Comparison of ENCODE assay signal across 10 cellular contexts in the genomic region with DNA sequence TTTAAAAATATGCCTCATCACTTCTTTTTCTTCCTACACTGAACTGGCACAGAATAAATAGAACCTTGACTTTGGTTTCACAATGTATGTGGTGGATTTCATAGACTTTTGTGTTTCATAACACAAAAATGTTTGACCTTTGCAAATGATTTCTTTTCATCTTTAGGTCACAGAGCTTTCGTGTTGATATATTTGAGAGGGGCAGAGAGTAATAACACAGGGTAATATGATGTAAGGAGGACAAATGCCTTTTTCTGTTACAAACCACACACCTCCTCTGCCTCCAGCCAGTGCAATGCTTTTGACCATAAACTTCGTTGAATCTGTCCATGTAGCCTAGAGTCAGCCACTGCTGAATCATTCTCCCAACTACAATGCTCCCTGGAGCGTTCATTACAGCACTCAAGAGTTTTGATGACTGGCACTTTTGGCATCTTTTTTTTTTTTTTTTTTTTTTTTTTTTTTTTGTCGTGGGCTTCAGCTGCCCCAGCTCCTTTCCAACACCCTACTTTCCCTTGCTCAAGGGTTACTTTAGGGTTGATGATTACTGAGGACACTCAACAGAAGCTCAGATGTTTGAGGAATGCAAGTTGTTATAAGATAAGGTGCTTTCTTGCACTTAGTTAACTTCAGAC. TPM values are rescaled to one million over a fixed set of nuclear protein-coding genes. Genes with fewer than 3 reads are reported as not detected.
DNase-seq lines count a peak whose midpoint lies in the region; ATAC-seq and TF ChIP-seq lines count a peak whose summit lies in the region.
"Had no signal": no experiment of that assay in that cellular context is flagged by ENCODE, and none has a peak within 500 bp of the region (broad histone marks: within the 10 kb centered on the region; RNA-seq: fewer than 3 reads in every experiment).

No MANE protein-coding gene starts in this region.

- H3K27me3 Mint-ChIP-seq in activated naive CD8-positive, alpha-beta T cell treated with anti-CD3 and anti-CD28 coated beads, Interleukin-2, amount 50 U/mL, for 24 hours: peaks cover 8% of the 10 kb centered on the region

- no peak overlapping the region for H4K8ac ChIP-seq in mesenchymal stem cell (ENCODE audit: low read length)

- no peak overlapping the region for H3K4ac ChIP-seq in mesenchymal stem cell (ENCODE audit: low read depth in 1 of 2, low read length in 2 of 2)

- H3K27ac ChIP-seq in brain microvascular endothelial cell (peak overlapping the region; percentile 22), mesenchymal stem cell (ENCODE audit: low read length, poor library complexity, severe bottlenecking) (peak overlapping the region; percentile 29)

- H3K4me3 ChIP-seq in brain microvascular endothelial cell (ENCODE audit: low read depth, low read length) (no peak overlapping the region), mesenchymal stem cell (ENCODE audit: insufficient read depth in 1 of 2, low read depth in 1 of 2, low read length in 2 of 2) (no peak overlapping the region)

- no peak overlapping the region for H3K18ac ChIP-seq in mesenchymal stem cell (ENCODE audit: low read depth in 1 of 2, low read length in 2 of 2)

- no peaks in the 10 kb centered on the region for H3K9me3 Mint-ChIP-seq in activated naive CD8-positive, alpha-beta T cell treated with anti-CD3 and anti-CD28 coated beads, Interleukin-2, amount 50 U/mL, for 24 hours

- H2AK5ac ChIP-seq in mesenchymal stem cell (ENCODE audit: low read length, severe bottlenecking): no peak overlapping the region

- no peaks in the 10 kb centered on the region for H3K9me3 ChIP-seq in mesenchymal stem cell (ENCODE audit: control insufficient read depth, low read length)

- H3K36me3 ChIP-seq in brain microvascular endothelial cell (replicated peaks) (no peaks in the 10 kb centered on the region), mesenchymal stem cell (ENCODE audit: control insufficient read depth in 1 of 2, insufficient read depth in 2 of 2, low read depth in 1 of 2, low read length in 2 of 2) (no peaks in the 10 kb centered on the region)

- DNase-seq in COLO829 (ENCODE audit: low spot score) (peak; percentile 51), MV-4-11 (lab: John Stamatoyannopoulos, UW) (peak; percentile 99), brain microvascular endothelial cell (peak; percentile 81), mesenchymal stem cell (peak; percentile 13), COR-L47 (lab: John Stamatoyannopoulos, UW) (no peak), GM10266 (ENCODE audit: extremely low spot score) (no peak)
- DNase-seq in activated naive CD8-positive, alpha-beta T cell treated with anti-CD3 and anti-CD28 coated beads, Interleukin-2, amount 50 U/mL, for 24 hours: no peak
- DNase-seq: MM.1S had no signal

- H3K79me1 ChIP-seq in mesenchymal stem cell (replicated peaks; ENCODE audit: low read length, poor library complexity, severe bottlenecking): no peaks in the 10 kb centered on the region

- no peaks in the 10 kb centered on the region for H3K27me3 ChIP-seq in brain microvascular endothelial cell (replicated peaks)
- H3K27me3 ChIP-seq in mesenchymal stem cell (ENCODE audit: control insufficient read depth in 1 of 2, insufficient read depth in 1 of 2, low read length in 2 of 2): no peaks in the 10 kb centered on the region

- in situ Hi-C loops in brain microvascular endothelial cell (cut with HindIII; ENCODE audit: low pct_ligation_motif_present, low sequenced_read_pairs): no loop called here

- H3K4me1 ChIP-seq in mesenchymal stem cell (ENCODE audit: control insufficient read depth, insufficient read depth, low read depth, low read length): peaks cover 3% of the 10 kb centered on the region

- no peak for ATAC-seq in activated naive CD8-positive, alpha-beta T cell treated with anti-CD3 and anti-CD28 coated beads, Interleukin-2, amount 50 U/mL, for 24 hours
- no peak for ATAC-seq in HG03469 (IDR thresholded peaks at IDR 0.05; ENCODE audit: unreplicated experiment)

- no peak overlapping the region for H3K4me3 Mint-ChIP-seq in activated naive CD8-positive, alpha-beta T cell treated with anti-CD3 and anti-CD28 coated beads, Interleukin-2, amount 50 U/mL, for 24 hours
- H3K4me3 Mint-ChIP-seq: activated naive CD8-positive, alpha-beta T cell had no signal

- no peak overlapping the region for H2BK15ac ChIP-seq in mesenchymal stem cell (ENCODE audit: low read depth, poor library complexity, severe bottlenecking)

- H3K4me2 ChIP-seq in mesenchymal stem cell (ENCODE audit: low read length, poor library complexity, severe bottlenecking): no peak overlapping the region

- peak overlapping the region; percentile 76 for H3K9ac ChIP-seq in mesenchymal stem cell (ENCODE audit: low read length)

- H3K14ac ChIP-seq in mesenchymal stem cell (ENCODE audit: low read length in 2 of 2): no peak overlapping the region

- TF ChIP-seq CTCF in brain microvascular endothelial cell (IDR thresholded peaks at IDR 0.05; ENCODE audit: low read depth, low read length, missing control alignments) (no peak), GM10266 (IDR thresholded peaks at IDR 0.05; ENCODE audit: control insufficient read depth, insufficient read depth, low read depth, missing control alignments) (no peak)

- no peak overlapping the region for H3K23ac ChIP-seq in mesenchymal stem cell (ENCODE audit: low read length in 2 of 2)

- no peak overlapping the region for H2AFZ ChIP-seq in mesenchymal stem cell (ENCODE audit: low read depth, low read length)

- WGBS in mesenchymal stem cell: 60% methylated on average over 2 of the region's 4 CpGs

- no peak overlapping the region for H2BK12ac ChIP-seq in mesenchymal stem cell (ENCODE audit: low read length in 2 of 2)

- H3K36me3 Mint-ChIP-seq in activated naive CD8-positive, alpha-beta T cell treated with anti-CD3 and anti-CD28 coated beads, Interleukin-2, amount 50 U/mL, for 24 hours (ENCODE audit: low read depth): no peaks in the 10 kb centered on the region
- H3K36me3 Mint-ChIP-seq: activated naive CD8-positive, alpha-beta T cell had no signal

- no peak overlapping the region for H4K91ac ChIP-seq in mesenchymal stem cell (ENCODE audit: low read length)

- H3K27ac Mint-ChIP-seq in activated naive CD8-positive, alpha-beta T cell treated with anti-CD3 and anti-CD28 coated beads, Interleukin-2, amount 50 U/mL, for 24 hours: no peak overlapping the region
- H3K27ac Mint-ChIP-seq: activated naive CD8-positive, alpha-beta T cell had no signal

- no peak overlapping the region for H2BK120ac ChIP-seq in mesenchymal stem cell (ENCODE audit: low read depth, low read length)

- peaks cover 3% of the 10 kb centered on the region for H3K4me1 Mint-ChIP-seq in activated naive CD8-positive, alpha-beta T cell treated with anti-CD3 and anti-CD28 coated beads, Interleukin-2, amount 50 U/mL, for 24 hours

- no peak overlapping the region for H2BK5ac ChIP-seq in mesenchymal stem cell (ENCODE audit: low read depth, low read length, poor library complexity, severe bottlenecking)

RNA-seq across cellular contexts. Expression of a gene that starts 11.4 kb away (rescaled TPM):
- not detected for polyA plus RNA-seq in mesenchymal stem cell (2013, experiment 1 of 2)
- polyA plus RNA-seq in mesenchymal stem cell (2013, experiment 2 of 2): not detected

Comparison
In these comparisons a context has a peak if more than half of its experiments do, and no peak if none do; other contexts are left out.
1. DNase-seq: peak in COLO829 (single experiment), MV-4-11 (single experiment), brain microvascular endothelial cell (single experiment) and mesenchymal stem cell (single experiment); none in activated naive CD8-positive, alpha-beta T cell treated with anti-CD3 and anti-CD28 coated beads, Interleukin-2, amount 50 U/mL, for 24 hours (single experiment), COR-L47 (single experiment) and GM10266 (single experiment).